ENCODE assay signal across 17 cellular contexts in the genomic region with DNA sequence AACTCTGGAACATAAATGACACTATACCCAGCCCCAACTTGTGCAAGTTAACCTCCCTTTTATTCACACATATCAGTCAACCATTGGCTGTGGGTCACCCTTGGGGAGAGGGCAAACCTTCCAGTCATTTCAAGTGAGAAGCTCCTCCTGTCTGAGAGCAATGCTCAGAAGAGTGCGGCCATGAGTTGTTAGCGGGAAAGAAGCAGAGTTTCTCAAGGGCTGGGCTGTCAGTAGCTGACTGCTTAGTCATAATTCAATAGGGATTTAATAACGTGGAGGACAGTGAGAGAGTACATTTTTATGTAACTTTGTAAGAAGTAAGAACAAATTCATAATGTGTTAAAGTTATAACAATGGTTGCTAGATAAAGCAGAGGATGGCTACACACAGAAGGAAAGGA. TPM values are rescaled to one million over a fixed set of nuclear protein-coding genes. Genes with fewer than 3 reads are reported as not detected.
"Had no signal": no experiment of that assay in that cellular context is flagged by ENCODE, and none has a peak within 500 bp of the region (broad histone marks: within the 10 kb centered on the region; RNA-seq: fewer than 3 reads in every experiment).

No MANE protein-coding gene starts in this region.

- H3K4me3 ChIP-seq: prostate gland, stomach had no signal

- H3K36me3 Mint-ChIP-seq: natural killer cell had no signal

- H3K9me3 ChIP-seq: prostate gland, stomach had no signal

- FAIRE-seq: islet of Langerhans had no signal

- H3K4me3 Mint-ChIP-seq: activated CD8-positive, alpha-beta T cell treated with anti-CD3 and anti-CD28 coated beads for 36 hours; activated T-helper 1 cell treated with anti-CD3 and anti-CD28 coated beads, Interleukin-12 subunit alpha, Interleukin-12 subunit beta, Interleukin-2, Interleukin-4 antibody, amounts not matched to agents 30 ng/mL and 10 ng/mL and 1 ng/mL, durations not matched to agents 14 hours and 24 hours and 36 hours; central memory CD8-positive, alpha-beta T cell; natural killer cell had no signal

- H3K27ac ChIP-seq: foreskin keratinocyte, prostate gland, stomach, VCaP had no signal

- ATAC-seq: activated CD8-positive, alpha-beta T cell treated with anti-CD3 and anti-CD28 coated beads for 36 hours; natural killer cell had no signal

- DNase-seq: activated CD8-positive, alpha-beta memory T cell treated with anti-CD3 and anti-CD28 coated beads, Interleukin-2, amount 50 U/mL, for 4 hours; activated CD8-positive, alpha-beta T cell treated with anti-CD3 and anti-CD28 coated beads for 36 hours; activated naive CD4-positive, alpha-beta T cell; dermis blood vessel endothelial cell; erythroblast; natural killer cell; stimulated activated CD4-positive, alpha-beta T cell treated with anti-CD3 and anti-CD28 coated beads, Interleukin-4, amount 100 ng/mL, for 24 hours; stomach; T-helper 1 cell had no signal

- H3K27ac Mint-ChIP-seq: activated CD8-positive, alpha-beta T cell treated with anti-CD3 and anti-CD28 coated beads for 36 hours; activated T-helper 1 cell treated with anti-CD3 and anti-CD28 coated beads, Interleukin-12 subunit alpha, Interleukin-12 subunit beta, Interleukin-2, Interleukin-4 antibody, amounts not matched to agents 30 ng/mL and 10 ng/mL and 1 ng/mL, durations not matched to agents 14 hours and 24 hours and 36 hours; natural killer cell had no signal

- H3K9me3 Mint-ChIP-seq: activated CD8-positive, alpha-beta T cell treated with anti-CD3 and anti-CD28 coated beads for 36 hours; activated T-helper 1 cell treated with anti-CD3 and anti-CD28 coated beads, Interleukin-12 subunit alpha, Interleukin-12 subunit beta, Interleukin-2, Interleukin-4 antibody, amounts not matched to agents 30 ng/mL and 10 ng/mL and 1 ng/mL, durations not matched to agents 14 hours and 24 hours and 36 hours; central memory CD8-positive, alpha-beta T cell; natural killer cell had no signal

- H3K4me1 ChIP-seq: foreskin keratinocyte, prostate gland had no signal

- H3K4me1 Mint-ChIP-seq: central memory CD8-positive, alpha-beta T cell; natural killer cell had no signal

- H3K36me3 ChIP-seq: prostate gland, stomach had no signal

- H3K27me3 ChIP-seq: stomach had no signal

RNA-seq across cellular contexts. Expression of a gene that starts 5.1 kb away (rescaled TPM):
- total RNA-seq: activated CD8-positive, alpha-beta T cell treated with anti-CD3 and anti-CD28 coated beads for 36 hours; dermis blood vessel endothelial cell; foreskin keratinocyte; mucosa of gallbladder; natural killer cell; prostate gland; stomach had no signal

RNA-seq across cellular contexts. Expression of a gene that starts 14.4 kb away (rescaled TPM):
- total RNA-seq: activated CD8-positive, alpha-beta T cell treated with anti-CD3 and anti-CD28 coated beads for 36 hours; activated T-helper 1 cell treated with anti-CD3 and anti-CD28 coated beads, Interleukin-12 subunit alpha, Interleukin-12 subunit beta, Interleukin-2, Interleukin-4 antibody, amounts not matched to agents 30 ng/mL and 10 ng/mL and 1 ng/mL, durations not matched to agents 14 hours and 24 hours and 36 hours; dermis blood vessel endothelial cell; foreskin keratinocyte; mucosa of gallbladder; natural killer cell; prostate gland; stomach; urinary bladder had no signal

RNA-seq across cellular contexts. Expression of a gene that starts 27.4 kb away (rescaled TPM):
- total RNA-seq: activated CD8-positive, alpha-beta T cell treated with anti-CD3 and anti-CD28 coated beads for 36 hours; activated T-helper 1 cell treated with anti-CD3 and anti-CD28 coated beads, Interleukin-12 subunit alpha, Interleukin-12 subunit beta, Interleukin-2, Interleukin-4 antibody, amounts not matched to agents 30 ng/mL and 10 ng/mL and 1 ng/mL, durations not matched to agents 14 hours and 24 hours and 36 hours; dermis blood vessel endothelial cell; foreskin keratinocyte; mucosa of gallbladder; natural killer cell; stomach; urinary bladder had no signal

RNA-seq across cellular contexts. Expression of a gene that starts 59.6 kb away (rescaled TPM):
- total RNA-seq: activated CD8-positive, alpha-beta T cell treated with anti-CD3 and anti-CD28 coated beads for 36 hours; activated T-helper 1 cell treated with anti-CD3 and anti-CD28 coated beads, Interleukin-12 subunit alpha, Interleukin-12 subunit beta, Interleukin-2, Interleukin-4 antibody, amounts not matched to agents 30 ng/mL and 10 ng/mL and 1 ng/mL, durations not matched to agents 14 hours and 24 hours and 36 hours; dermis blood vessel endothelial cell; foreskin keratinocyte; mucosa of gallbladder; natural killer cell; stomach; urinary bladder had no signal
